9 cellular contexts compared by ENCODE assay signal in genomic region chr5:74765201-74765600, GRCh38. TPM values are rescaled to one million over a fixed set of nuclear protein-coding genes. Genes with fewer than 3 reads are reported as not detected.
DNase-seq lines count a peak whose midpoint lies in the region; ATAC-seq and TF ChIP-seq lines count a peak whose summit lies in the region.
"Had no signal": no experiment of that assay in that cellular context is flagged by ENCODE, and none has a peak within 500 bp of the region (broad histone marks: within the 10 kb centered on the region; RNA-seq: fewer than 3 reads in every experiment).

No MANE protein-coding gene starts in this region.

- H3K4me1 Mint-ChIP-seq in naive thymus-derived CD8-positive, alpha-beta T cell = peaks cover 13 to 61% (median 50%) of the 10 kb centered on the region in 4 donors

- TF ChIP-seq CTCF in astrocyte of the spinal cord (IDR thresholded peaks at IDR 0.05; ENCODE audit: low read depth, low read length) = no peak

- H3K27ac Mint-ChIP-seq in naive thymus-derived CD8-positive, alpha-beta T cell = peak overlapping the region in 7 of 10 donors; percentile 1 to 97 (median 42)

- POLR2A ChIA-PET in naive thymus-derived CD8-positive, alpha-beta T cell (lab: Charles Lee) = interaction anchor here (0.8 kb wide), 1 partner anchor 80 kb away, joined by 4 read pairs; the partner anchor contains the start of gene HEXB

- no peak overlapping the region for H3K4me3 ChIP-seq in astrocyte of the spinal cord (ENCODE audit: low read depth, low read length)

- ATAC-seq in naive thymus-derived CD8-positive, alpha-beta T cell = no peak
- ATAC-seq in HG02840 (IDR thresholded peaks at IDR 0.05; ENCODE audit: low FRiP score, unreplicated experiment) (no peak), GM18520 (IDR thresholded peaks at IDR 0.05; ENCODE audit: unreplicated experiment) (no peak)

- H3K36me3 Mint-ChIP-seq in naive thymus-derived CD8-positive, alpha-beta T cell = peaks cover 2 to 41% (median 9%) of the 10 kb centered on the region in 3 donors

- in situ Hi-C loops in astrocyte of the spinal cord (cut with HindIII; ENCODE audit: low sequenced_read_pairs) = no loop called here

- H3K9me3 Mint-ChIP-seq in naive thymus-derived CD8-positive, alpha-beta T cell = no peaks in the 10 kb centered on the region

- H3K4me3 Mint-ChIP-seq in naive thymus-derived CD8-positive, alpha-beta T cell = peak overlapping the region; percentile 61 to 100 (median 78)

- H3K27me3 Mint-ChIP-seq in naive thymus-derived CD8-positive, alpha-beta T cell = no peaks in the 10 kb centered on the region

- peak; percentile 83 for DNase-seq in DMS153 (lab: John Stamatoyannopoulos, UW)
- DNase-seq in NCI-H1436 (lab: John Stamatoyannopoulos, UW) = peak; percentile 70
- peak; percentile 15 for DNase-seq in astrocyte of the spinal cord (ENCODE audit: low read depth, low spot score)
- DNase-seq in naive thymus-derived CD8-positive, alpha-beta T cell = no peak
- no peak for DNase-seq in amniotic stem cell (lab: John Stamatoyannopoulos, UW)
- DNase-seq in stimulated activated CD8-positive, alpha-beta memory T cell treated with anti-CD3 and anti-CD28 coated beads, Interleukin-4, amount 100 ng/mL, for 48 hours = no peak
- DNase-seq: NCI-H446 treated with DMSO at 0.1 percent for 48 hours had no signal

RNA-seq across cellular contexts. Expression of gene GFM2, which starts 1.7 kb away (rescaled TPM):
- 10 to 100 TPM; 21.4 to 25.5 TPM for total RNA-seq in naive thymus-derived CD8-positive, alpha-beta T cell
- polyA plus RNA-seq in naive thymus-derived CD8-positive, alpha-beta T cell = 10 to 100 TPM in 1 of 3 donors, 1 to 10 TPM in 2; 4.5 to 11.4 (median 5.1) TPM

RNA-seq across cellular contexts. Expression of gene NSA2, which starts 1.8 kb away (rescaled TPM):
- total RNA-seq in naive thymus-derived CD8-positive, alpha-beta T cell = 100 to 1,000 TPM; 203 to 204 TPM
- 10 to 100 TPM; 52.6 to 84.6 (median 68.8) TPM for polyA plus RNA-seq in naive thymus-derived CD8-positive, alpha-beta T cell

Comparison
In these comparisons a context has a peak if more than half of its experiments do, and no peak if none do; other contexts are left out.
1. DNase-seq: peak in DMS153 (single experiment), NCI-H1436 (single experiment) and astrocyte of the spinal cord (single experiment); none in naive thymus-derived CD8-positive, alpha-beta T cell (0 of 10), amniotic stem cell (single experiment) and stimulated activated CD8-positive, alpha-beta memory T cell treated with anti-CD3 and anti-CD28 coated beads, Interleukin-4, amount 100 ng/mL, for 48 hours (single experiment).